22 cellular contexts compared by ENCODE assay signal in genomic region chr5:150068071-150068470, GRCh38. TPM values are rescaled to one million over a fixed set of nuclear protein-coding genes. Genes with fewer than 3 reads are reported as not detected.
DNase-seq lines count a peak whose midpoint lies in the region; ATAC-seq and TF ChIP-seq lines count a peak whose summit lies in the region.
"Had no signal": no experiment of that assay in that cellular context is flagged by ENCODE, and none has a peak within 500 bp of the region (broad histone marks: within the 10 kb centered on the region; RNA-seq: fewer than 3 reads in every experiment).

No MANE protein-coding gene starts in this region.

- CTCF ChIA-PET in activated naive CD4-positive, alpha-beta T cell treated with anti-CD3 and anti-CD28 coated beads, Interleukin-2, amount 10 ng/mL, durations not matched to agents 7 days and 5 days (lab: Charles Lee): interaction anchor here (1.1 kb wide), 1 partner anchor 54 kb away, joined by 3 read pairs; no protein-coding TSS in a partner anchor

- TF ChIP-seq CTCF in RWPE2 (IDR thresholded peaks at IDR 0.05; ENCODE audit: poor library complexity, severe bottlenecking) (no peak), upper lobe of right lung (IDR thresholded peaks at IDR 0.05) (no peak)

- H3K27ac ChIP-seq in RWPE2 (ENCODE audit: poor library complexity, severe bottlenecking) (no peak overlapping the region), layer of hippocampus (ENCODE audit: low read depth, low read length) (peak overlapping the region; percentile 15), upper lobe of right lung (no peak overlapping the region)
- H3K27ac ChIP-seq: KMS-11 had no signal

- H3K4me3 ChIP-seq in RWPE2 (ENCODE audit: severe bottlenecking) (no peak overlapping the region), upper lobe of right lung (no peak overlapping the region)
- H3K4me3 ChIP-seq: GM12878, GM23338 had no signal

- no peak overlapping the region for H3K27ac Mint-ChIP-seq in activated naive CD4-positive, alpha-beta T cell treated with anti-CD3 and anti-CD28 coated beads, Interleukin-2, amount 10 ng/mL, durations not matched to agents 7 days and 5 days
- H3K27ac Mint-ChIP-seq: GM23338 had no signal

- peaks cover 28% of the 10 kb centered on the region for H3K27me3 Mint-ChIP-seq in activated naive CD4-positive, alpha-beta T cell treated with anti-CD3 and anti-CD28 coated beads, Interleukin-2, amount 10 ng/mL, durations not matched to agents 7 days and 5 days
- H3K27me3 Mint-ChIP-seq: CD4-positive, alpha-beta memory T cell had no signal

- no peaks in the 10 kb centered on the region for H3K27me3 ChIP-seq in RWPE2 (ENCODE audit: insufficient read depth, poor library complexity, severe bottlenecking)
- no peaks in the 10 kb centered on the region for H3K27me3 ChIP-seq in layer of hippocampus (ENCODE audit: control insufficient read depth, insufficient read depth, low read length)
- no peaks in the 10 kb centered on the region for H3K27me3 ChIP-seq in upper lobe of right lung

- no peaks in the 10 kb centered on the region for H3K36me3 ChIP-seq in RWPE2 (ENCODE audit: low read depth)
- no peaks in the 10 kb centered on the region for H3K36me3 ChIP-seq in upper lobe of right lung

- peaks cover 4% of the 10 kb centered on the region for H3K4me1 ChIP-seq in RWPE2 (ENCODE audit: insufficient read depth, poor library complexity, severe bottlenecking)
- peaks cover 4% of the 10 kb centered on the region for H3K4me1 ChIP-seq in upper lobe of right lung

- ATAC-seq in RWPE2 (ENCODE audit: low read depth) (no peak), upper lobe of right lung (no peak), GM21717 (IDR thresholded peaks at IDR 0.05; ENCODE audit: unreplicated experiment) (no peak)
- ATAC-seq: GM23338 had no signal

- H3K9me3 Mint-ChIP-seq in activated naive CD4-positive, alpha-beta T cell treated with anti-CD3 and anti-CD28 coated beads, Interleukin-2, amount 10 ng/mL, durations not matched to agents 7 days and 5 days: no peaks in the 10 kb centered on the region
- H3K9me3 Mint-ChIP-seq: CD4-positive, alpha-beta memory T cell; GM23338; H9 had no signal

- H3K4me1 Mint-ChIP-seq in activated naive CD4-positive, alpha-beta T cell treated with anti-CD3 and anti-CD28 coated beads, Interleukin-2, amount 10 ng/mL, durations not matched to agents 7 days and 5 days: peaks cover 20% of the 10 kb centered on the region

- peak; percentile 7 for DNase-seq in activated naive CD4-positive, alpha-beta T cell treated with anti-CD3 and anti-CD28 coated beads, Interleukin-2, amount 10 ng/mL, durations not matched to agents 7 days and 5 days
- no peak for DNase-seq in activated naive CD4-positive, alpha-beta T cell treated with anti-CD3 and anti-CD28 coated beads, Interleukin-2, amount 50 U/mL, for 16 hours
- DNase-seq in RWPE2 (ENCODE audit: low spot score) (peak; percentile 68), upper lobe of right lung (peak; percentile 51), NCI-H187 treated with DMSO at 0.1 percent for 48 hours (lab: John Stamatoyannopoulos, UW) (no peak)
- DNase-seq: CD4-positive, alpha-beta memory T cell; COR-L47; H9; MM.1S; NCI-H1048; NCI-H1417 treated with DMSO at 0.1 percent for 48 hours; NCI-H1694 treated with DMSO at 0.1 percent for 48 hours; NCI-H2081 treated with DMSO at 0.1 percent for 48 hours; NCI-H2171; NCI-H226; NCI-H510A; SK-N-SH had no signal

- H3K9me3 ChIP-seq in RWPE2 (ENCODE audit: severe bottlenecking) (no peaks in the 10 kb centered on the region), upper lobe of right lung (no peaks in the 10 kb centered on the region)
- H3K9me3 ChIP-seq: SK-N-SH had no signal

- intact Hi-C loops in upper lobe of right lung (cut with DNase I): no loop called here

- no peaks in the 10 kb centered on the region for H3K36me3 Mint-ChIP-seq in activated naive CD4-positive, alpha-beta T cell treated with anti-CD3 and anti-CD28 coated beads, Interleukin-2, amount 10 ng/mL, durations not matched to agents 7 days and 5 days
- H3K36me3 Mint-ChIP-seq: CD4-positive, alpha-beta memory T cell had no signal

- no peak overlapping the region for H3K4me3 Mint-ChIP-seq in activated naive CD4-positive, alpha-beta T cell treated with anti-CD3 and anti-CD28 coated beads, Interleukin-2, amount 10 ng/mL, durations not matched to agents 7 days and 5 days
- H3K4me3 Mint-ChIP-seq: CD4-positive, alpha-beta memory T cell; GM23338; H9 had no signal

RNA-seq across cellular contexts. Expression of gene CSF1R, which starts 18.3 kb away (rescaled TPM):
- total RNA-seq in upper lobe of right lung: 48.7 TPM
- total RNA-seq: GM23338 had no signal

Comparison
In these comparisons a context has a peak if more than half of its experiments do, and no peak if none do; other contexts are left out.
1. DNase-seq: peak in activated naive CD4-positive, alpha-beta T cell treated with anti-CD3 and anti-CD28 coated beads, Interleukin-2, amount 10 ng/mL, durations not matched to agents 7 days and 5 days (single experiment), RWPE2 (single experiment) and upper lobe of right lung (single experiment); none in activated naive CD4-positive, alpha-beta T cell treated with anti-CD3 and anti-CD28 coated beads, Interleukin-2, amount 50 U/mL, for 16 hours (single experiment) and NCI-H187 treated with DMSO at 0.1 percent for 48 hours (single experiment).